ENCODE assay signal across 28 cellular contexts in genomic region chr21:29829514-29830255, GRCh38.
DNase-seq lines count a peak whose midpoint lies in the region; ATAC-seq and TF ChIP-seq lines count a peak whose summit lies in the region.
"Had no signal": no experiment of that assay in that cellular context is flagged by ENCODE, and none has a peak within 500 bp of the region (broad histone marks: within the 10 kb centered on the region; RNA-seq: fewer than 3 reads in every experiment).

No MANE protein-coding gene starts in this region.

- H3K4me3 Mint-ChIP-seq in CD14-positive monocyte = no peak overlapping the region
- H3K4me3 Mint-ChIP-seq: activated naive CD4-positive, alpha-beta T cell treated with anti-CD3 and anti-CD28 coated beads, Interleukin-2, amount 10 ng/mL, durations not matched to agents 7 days and 5 days; activated T-helper 17 cell treated with anti-CD3 and anti-CD28 coated beads, Interleukin-2, amount 50 U/mL, for 72 hours; CD4-positive, alpha-beta memory T cell; natural killer cell; stimulated activated naive CD8-positive, alpha-beta T cell treated with anti-CD3 and anti-CD28 coated beads, Interleukin-15, Interleukin-2, amounts not matched to agents 100 ng/mL and 50 ng/mL, for 24 hours had no signal

- CTCF ChIA-PET in A673 (lab: Charles Lee) = no interaction called here

- H3K27me3 ChIP-seq in A673 (replicated peaks; ENCODE audit: insufficient read depth, low read depth, low read length, poor library complexity) (no peaks in the 10 kb centered on the region), RWPE2 (ENCODE audit: insufficient read depth, poor library complexity, severe bottlenecking) (no peaks in the 10 kb centered on the region)
- H3K27me3 ChIP-seq in effector memory CD4-positive, alpha-beta T cell (replicated peaks; ENCODE audit: control insufficient read depth, insufficient read depth, low read length, poor library complexity, severe bottlenecking) = no peaks in the 10 kb centered on the region
- H3K27me3 ChIP-seq: heart right ventricle, Peyer's patch had no signal

- POLR2A ChIA-PET in A673 (lab: Charles Lee; ENCODE audit: low non-redundant PET) = no interaction called here

- H3K4me1 ChIP-seq in A673 (ENCODE audit: insufficient read depth, low read length, poor library complexity, severe bottlenecking) (no peaks in the 10 kb centered on the region), RWPE2 (ENCODE audit: insufficient read depth, poor library complexity, severe bottlenecking) (no peaks in the 10 kb centered on the region)
- no peaks in the 10 kb centered on the region for H3K4me1 ChIP-seq in effector memory CD4-positive, alpha-beta T cell (ENCODE audit: control insufficient read depth, insufficient read depth, low read length, poor library complexity, severe bottlenecking)
- H3K4me1 ChIP-seq: heart right ventricle, lower lobe of right lung, Peyer's patch had no signal

- H3K36me3 Mint-ChIP-seq in CD14-positive monocyte = no peaks in the 10 kb centered on the region
- H3K36me3 Mint-ChIP-seq: activated naive CD4-positive, alpha-beta T cell treated with anti-CD3 and anti-CD28 coated beads, Interleukin-2, amount 10 ng/mL, durations not matched to agents 7 days and 5 days; CD4-positive, alpha-beta memory T cell; natural killer cell had no signal

- peaks cover 14 to 23% (median 18%) of the 10 kb centered on the region in 7 donors for H3K9me3 Mint-ChIP-seq in CD14-positive monocyte

- H3K27ac ChIP-seq in A673 (ENCODE audit: low read depth, low read length, poor library complexity, severe bottlenecking) (no peak overlapping the region), RWPE2 (ENCODE audit: poor library complexity, severe bottlenecking) (no peak overlapping the region)
- no peak overlapping the region for H3K27ac ChIP-seq in effector memory CD4-positive, alpha-beta T cell (ENCODE audit: insufficient read depth, low read length, poor library complexity, severe bottlenecking)
- H3K27ac ChIP-seq: coronary artery, heart right ventricle, HL-60, lower lobe of right lung, Peyer's patch had no signal

- TF ChIP-seq CTCF in A673 (conservative IDR thresholded peaks at IDR 0.05; ENCODE audit: low read depth, low read length) = no peak
- TF ChIP-seq CTCF in RWPE2 (IDR thresholded peaks at IDR 0.05; ENCODE audit: poor library complexity, severe bottlenecking) = no peak
- no peak for TF ChIP-seq CTCF in epithelial cell of esophagus (IDR thresholded peaks at IDR 0.05; ENCODE audit: insufficient read depth, low read depth, low read length, missing control alignments)
- TF ChIP-seq CTCF in CD14-positive monocyte (IDR thresholded peaks at IDR 0.05) = no peak

- intact Hi-C loops in A673 (cut with micrococcal nuclease; ENCODE audit: unreplicated experiment) (no loop called here), CD14-positive monocyte (cut with micrococcal nuclease) (no loop called here), Right ventricle myocardium inferior (cut with DNase I) (no loop called here)

- H3K4me1 Mint-ChIP-seq in CD14-positive monocyte = no peaks in the 10 kb centered on the region
- H3K4me1 Mint-ChIP-seq: activated naive CD4-positive, alpha-beta T cell treated with anti-CD3 and anti-CD28 coated beads, Interleukin-2, amount 10 ng/mL, durations not matched to agents 7 days and 5 days; activated T-helper 17 cell treated with anti-CD3 and anti-CD28 coated beads, Interleukin-2, amount 50 U/mL, for 72 hours; CD4-positive, alpha-beta memory T cell; natural killer cell had no signal

- H3K27ac Mint-ChIP-seq in CD14-positive monocyte = no peak overlapping the region
- H3K27ac Mint-ChIP-seq: activated naive CD4-positive, alpha-beta T cell treated with anti-CD3 and anti-CD28 coated beads, Interleukin-2, amount 10 ng/mL, durations not matched to agents 7 days and 5 days; activated T-helper 17 cell treated with anti-CD3 and anti-CD28 coated beads, Interleukin-2, amount 50 U/mL, for 72 hours; CD4-positive, alpha-beta memory T cell; natural killer cell; stimulated activated naive CD8-positive, alpha-beta T cell treated with anti-CD3 and anti-CD28 coated beads, Interleukin-15, Interleukin-2, amounts not matched to agents 100 ng/mL and 50 ng/mL, for 24 hours had no signal

- H3K4me3 ChIP-seq in A673 (ENCODE audit: low read depth, low read length, poor library complexity, severe bottlenecking) (no peak overlapping the region), RWPE2 (ENCODE audit: severe bottlenecking) (no peak overlapping the region), epithelial cell of esophagus (ENCODE audit: low read length) (no peak overlapping the region)
- H3K4me3 ChIP-seq in effector memory CD4-positive, alpha-beta T cell (ENCODE audit: insufficient read depth, low read depth, low read length, poor library complexity, severe bottlenecking) = no peak overlapping the region
- H3K4me3 ChIP-seq: coronary artery, heart right ventricle, lower lobe of right lung, Peyer's patch, smooth muscle cell had no signal

- BruUV-seq in A673 (replicated peaks; lab: Mats Ljungman, UMichigan) = no TSS peak

- H3K36me3 ChIP-seq in A673 (ENCODE audit: insufficient read depth, low read length, poor library complexity, severe bottlenecking) (no peaks in the 10 kb centered on the region), RWPE2 (ENCODE audit: low read depth) (no peaks in the 10 kb centered on the region)
- H3K36me3 ChIP-seq in effector memory CD4-positive, alpha-beta T cell (ENCODE audit: control insufficient read depth, insufficient read depth, low read length) = no peaks in the 10 kb centered on the region
- H3K36me3 ChIP-seq: heart right ventricle, lower lobe of right lung, Peyer's patch had no signal

- peaks cover 16% of the 10 kb centered on the region for H3K9me3 ChIP-seq in A673 (ENCODE audit: low read depth, low read length, poor library complexity, severe bottlenecking)
- H3K9me3 ChIP-seq in RWPE2 (ENCODE audit: severe bottlenecking) = no peaks in the 10 kb centered on the region
- H3K9me3 ChIP-seq in effector memory CD4-positive, alpha-beta T cell (ENCODE audit: control insufficient read depth, low read length) = no peaks in the 10 kb centered on the region

- peaks cover 0 to 3% (median 0%) of the 10 kb centered on the region in 3 donors for H3K27me3 Mint-ChIP-seq in CD14-positive monocyte (ENCODE audit: low read depth in 3 of 3)
- H3K27me3 Mint-ChIP-seq: activated naive CD4-positive, alpha-beta T cell treated with anti-CD3 and anti-CD28 coated beads, Interleukin-2, amount 10 ng/mL, durations not matched to agents 7 days and 5 days; CD4-positive, alpha-beta memory T cell had no signal

- DNase-seq in A673 (ENCODE audit: low spot score) (peak; percentile 8), RWPE2 (ENCODE audit: low spot score) (no peak), epithelial cell of esophagus (ENCODE audit: low read depth) (peak; percentile 52), kidney tubule cell (ENCODE audit: low spot score) (peak; percentile 46), AG20443 (ENCODE audit: low spot score) (no peak), CD14-positive monocyte (ENCODE audit: low spot score) (no peak), Right ventricle myocardium inferior (ENCODE audit: missing footprints) (no peak)
- DNase-seq in effector memory CD4-positive, alpha-beta T cell = no peak
- DNase-seq: activated CD4-positive, alpha-beta T cell treated with anti-CD3 and anti-CD28 coated beads for 48 hours; activated naive CD4-positive, alpha-beta T cell treated with anti-CD3 and anti-CD28 coated beads, Interleukin-2, amount 10 ng/mL, durations not matched to agents 7 days and 5 days; CD4-positive, alpha-beta memory T cell; effector CD8-positive, alpha-beta T cell; foreskin melanocyte; heart right ventricle; KG1; lower lobe of right lung; natural killer cell; NCI-H1417 treated with DMSO at 0.1 percent for 48 hours; NCI-H2081; NCI-H226; NCI-H526 treated with DMSO at 0.1 percent for 48 hours; Peyer's patch; retina had no signal

- ATAC-seq in RWPE2 (ENCODE audit: low read depth) (peak; percentile 66; the same call in 2 of the 3 replicates), Right ventricle myocardium inferior (no peak)
- ATAC-seq: activated T-helper 17 cell treated with anti-CD3 and anti-CD28 coated beads, Interleukin-2, amount 50 U/mL, for 72 hours; heart right ventricle; lower lobe of right lung; natural killer cell had no signal

Comparison
In these comparisons a context has a peak if more than half of its experiments do, and no peak if none do; other contexts are left out.
1. DNase-seq: peak in A673 (single experiment), epithelial cell of esophagus (single experiment) and kidney tubule cell (single experiment); none in RWPE2 (single experiment), AG20443 (single experiment), CD14-positive monocyte (single experiment), effector memory CD4-positive, alpha-beta T cell (0 of 3) and Right ventricle myocardium inferior (single experiment).